ENCODE assay signal across 8 cellular contexts in the genomic region with DNA sequence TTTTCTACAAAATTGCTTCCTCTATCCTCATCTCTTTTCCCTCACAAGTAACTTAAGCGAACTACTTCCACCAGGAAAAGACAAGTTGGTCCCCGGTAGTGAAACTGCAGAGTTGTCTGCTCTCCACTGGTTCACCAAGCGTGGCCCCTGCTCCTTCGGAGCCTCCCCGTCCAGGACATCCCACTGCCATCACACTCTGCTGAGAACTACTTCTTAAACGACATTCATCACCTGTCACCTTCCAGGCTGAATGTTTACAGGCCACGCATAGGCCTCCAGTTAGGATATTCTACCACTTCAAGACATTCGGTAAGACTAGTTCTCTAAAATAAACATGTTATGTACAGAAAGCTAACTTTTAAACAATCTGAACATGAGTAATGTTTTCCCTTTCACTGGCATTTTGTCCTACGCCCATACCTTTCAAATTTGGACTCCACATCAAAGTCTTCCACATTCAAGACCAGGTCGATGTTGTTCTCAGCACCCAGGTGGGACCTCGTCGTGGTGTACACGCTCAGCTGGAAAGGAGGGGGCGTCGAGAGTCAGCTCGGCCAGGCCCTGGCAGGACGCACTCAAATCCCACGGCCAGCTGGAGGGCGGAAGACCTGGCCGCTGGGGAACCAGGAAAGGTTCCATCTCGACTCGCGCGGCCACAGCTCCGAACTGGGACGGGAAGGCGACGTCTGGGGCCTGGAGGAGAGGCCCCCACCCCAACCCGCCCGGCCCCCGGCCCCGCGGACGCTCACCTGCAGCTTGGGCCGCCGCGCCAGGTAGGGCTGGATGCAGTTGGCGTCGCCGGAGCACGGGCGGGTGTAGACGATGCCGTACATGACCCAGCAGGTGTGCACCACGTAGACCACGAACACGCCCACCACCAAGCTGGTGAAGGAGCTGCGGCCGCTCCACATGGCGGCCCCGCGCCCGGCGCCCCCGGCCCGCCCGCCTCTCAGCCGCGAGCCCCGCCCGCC. TPM values are rescaled to one million over a fixed set of nuclear protein-coding genes. Genes with fewer than 3 reads are reported as not detected.
DNase-seq lines count a peak whose midpoint lies in the region; ATAC-seq, FAIRE-seq and TF ChIP-seq lines count a peak whose summit lies in the region.

No MANE protein-coding gene starts in this region.

- FAIRE-seq in HTR-8/SVneo (lab: Jason Lieb, UNC) (peak; percentile 60), H54 (lab: Jason Lieb, UNC) (no peak)

- H3K27ac Mint-ChIP-seq in CD14-positive monocyte: peak overlapping the region; percentile 19 to 84 (median 63)
- H3K27ac Mint-ChIP-seq in activated CD8-positive, alpha-beta T cell treated with anti-CD3 and anti-CD28 coated beads for 36 hours: peak overlapping the region; percentile 88

- POLR2A ChIA-PET in activated CD8-positive, alpha-beta T cell treated with anti-CD3 and anti-CD28 coated beads for 36 hours (lab: Charles Lee): interaction anchor here (0.7 to 1.7 kb wide), 7 partner anchors 9 to 456 kb away, joined by 3 to 9 read pairs (median 4); no protein-coding TSS in a partner anchor

- no peak for TF ChIP-seq POLR2A in H54 (IDR thresholded peaks at IDR 0.05; ENCODE audit: low read depth, low read length)

- H3K9ac ChIP-seq in rectal smooth muscle tissue (ENCODE audit: low read length): peak overlapping the region; percentile 19

- no peak for TF ChIP-seq CTCF in CD14-positive monocyte (IDR thresholded peaks at IDR 0.05)
- no peak for TF ChIP-seq CTCF in activated CD8-positive, alpha-beta T cell treated with anti-CD3 and anti-CD28 coated beads for 36 hours (IDR thresholded peaks at IDR 0.05)
- no peak for TF ChIP-seq CTCF in fibroblast of villous mesenchyme (IDR thresholded peaks at IDR 0.05; ENCODE audit: insufficient read depth, low read depth, low read length)

- no peaks in the 10 kb centered on the region for H3K9me3 Mint-ChIP-seq in CD14-positive monocyte
- H3K9me3 Mint-ChIP-seq in activated CD8-positive, alpha-beta T cell treated with anti-CD3 and anti-CD28 coated beads for 36 hours: no peaks in the 10 kb centered on the region

- peaks cover 14% of the 10 kb centered on the region for H3K36me3 ChIP-seq in rectal smooth muscle tissue (ENCODE audit: control insufficient read depth, insufficient read depth, low read length)

- H3K36me3 Mint-ChIP-seq in CD14-positive monocyte: peaks cover 31 to 39% of the 10 kb centered on the region in 2 donors
- H3K36me3 Mint-ChIP-seq in activated CD8-positive, alpha-beta T cell treated with anti-CD3 and anti-CD28 coated beads for 36 hours (ENCODE audit: low read depth): peaks cover 25% of the 10 kb centered on the region

- H3K27ac ChIP-seq in rectal smooth muscle tissue (ENCODE audit: low read depth, low read length): no peak overlapping the region

- intact Hi-C loops in CD14-positive monocyte (cut with micrococcal nuclease): loop anchor here (5.0 to 10.0 kb wide), 5 partner anchors 131 to 451 kb away; partner anchors contain the start of genes BRD9 (in 1 of the 2), MRPL36 (in 1 of the 2) and TRIP13 (in 1 of the 2)
- intact Hi-C loops in activated CD8-positive, alpha-beta T cell treated with anti-CD3 and anti-CD28 coated beads for 36 hours (cut with micrococcal nuclease): no loop called here

- peaks cover 0 to 2% (median 0%) of the 10 kb centered on the region in 3 donors for H3K27me3 Mint-ChIP-seq in CD14-positive monocyte (ENCODE audit: low read depth in 3 of 3)
- H3K27me3 Mint-ChIP-seq in activated CD8-positive, alpha-beta T cell treated with anti-CD3 and anti-CD28 coated beads for 36 hours: no peaks in the 10 kb centered on the region

- peaks cover 12% of the 10 kb centered on the region for H3K4me1 ChIP-seq in rectal smooth muscle tissue (ENCODE audit: control insufficient read depth, insufficient read depth, low read length)

- no peaks in the 10 kb centered on the region for H3K27me3 ChIP-seq in rectal smooth muscle tissue (ENCODE audit: control insufficient read depth, insufficient read depth, low read length)

- H3K4me3 Mint-ChIP-seq in CD14-positive monocyte: peak overlapping the region; percentile 85 to 90
- peak overlapping the region; percentile 87 for H3K4me3 Mint-ChIP-seq in activated CD8-positive, alpha-beta T cell treated with anti-CD3 and anti-CD28 coated beads for 36 hours

- H3K4me3 ChIP-seq in fibroblast of villous mesenchyme (ENCODE audit: low read depth, low read length) (peak overlapping the region; percentile 94), rectal smooth muscle tissue (ENCODE audit: low read length) (peak overlapping the region; percentile 81)

- CTCF ChIA-PET in activated CD8-positive, alpha-beta T cell treated with anti-CD3 and anti-CD28 coated beads for 36 hours (lab: Charles Lee): interaction anchor here (1.2 to 1.3 kb wide), 2 partner anchors 36 to 301 kb away, joined by 3 to 4 read pairs; no protein-coding TSS in a partner anchor

- ATAC-seq in GM19467 (IDR thresholded peaks at IDR 0.05; ENCODE audit: unreplicated experiment): peak; percentile 7
- peak; percentile 7 for ATAC-seq in activated CD8-positive, alpha-beta T cell treated with anti-CD3 and anti-CD28 coated beads for 36 hours

- peaks cover 26% of the 10 kb centered on the region for H3K4me1 Mint-ChIP-seq in CD14-positive monocyte
- H3K4me1 Mint-ChIP-seq in activated CD8-positive, alpha-beta T cell treated with anti-CD3 and anti-CD28 coated beads for 36 hours (ENCODE audit: low read depth): peaks cover 26% of the 10 kb centered on the region

- DNase-seq in CD14-positive monocyte (ENCODE audit: low spot score): no peak
- DNase-seq in HTR-8/SVneo (ENCODE audit: insufficient read length, low spot score): no peak
- DNase-seq in activated CD8-positive, alpha-beta T cell treated with anti-CD3 and anti-CD28 coated beads for 36 hours: peak; percentile 42
- peak; percentile 19 for DNase-seq in fibroblast of villous mesenchyme (ENCODE audit: low read depth)
- DNase-seq in H54 (ENCODE audit: insufficient read length, low spot score): no peak
- no peak for DNase-seq in globus pallidus (ENCODE audit: low spot score)

RNA-seq across cellular contexts. Expression of gene CLPTM1L, which starts 0.7 kb away (rescaled TPM):
- polyA plus RNA-seq in CD14-positive monocyte: 10 to 100 TPM; 14.1 to 35.0 TPM
- total RNA-seq in activated CD8-positive, alpha-beta T cell treated with anti-CD3 and anti-CD28 coated beads for 36 hours: 10 to 100 TPM; 51.4 to 56.2 TPM
- 180 and 252 TPM in 2 replicates for total RNA-seq in fibroblast of villous mesenchyme

RNA-seq across cellular contexts. Expression of gene TERT, which starts 49.3 kb away (rescaled TPM):
- not detected for polyA plus RNA-seq in CD14-positive monocyte
- 10 to 100 TPM; 12.5 to 12.7 TPM for total RNA-seq in activated CD8-positive, alpha-beta T cell treated with anti-CD3 and anti-CD28 coated beads for 36 hours
- not detected in 2 replicates for total RNA-seq in fibroblast of villous mesenchyme

Comparison
In these comparisons a context has a peak if more than half of its experiments do, and no peak if none do; other contexts are left out.
1. DNase-seq: peak in activated CD8-positive, alpha-beta T cell treated with anti-CD3 and anti-CD28 coated beads for 36 hours (single experiment) and fibroblast of villous mesenchyme (single experiment); none in CD14-positive monocyte (single experiment), HTR-8/SVneo (single experiment), H54 (single experiment) and globus pallidus (single experiment).
2. RNA of gene TERT, which starts 49.3 kb away (total RNA-seq): 12.5 to 12.7 TPM in activated CD8-positive, alpha-beta T cell treated with anti-CD3 and anti-CD28 coated beads for 36 hours; not detected in fibroblast of villous mesenchyme; every median in the first group is over 10 times any median in the second.